ENCODE assay signal across 9 cellular contexts in genomic region chr6:136784271-136784664, GRCh38. TPM values are rescaled to one million over a fixed set of nuclear protein-coding genes. Genes with fewer than 3 reads are reported as not detected.
DNase-seq lines count a peak whose midpoint lies in the region; ATAC-seq and TF ChIP-seq lines count a peak whose summit lies in the region.
"Had no signal": no experiment of that assay in that cellular context is flagged by ENCODE, and none has a peak within 500 bp of the region (broad histone marks: within the 10 kb centered on the region; RNA-seq: fewer than 3 reads in every experiment).

No MANE protein-coding gene starts in this region.

- no peak overlapping the region for H3K27ac ChIP-seq in CD4-positive, alpha-beta T cell (ENCODE audit: low read depth, low read length)
- peak overlapping the region; percentile 74 for H3K27ac ChIP-seq in HL-60 (replicated peaks)
- no peak overlapping the region for H3K27ac ChIP-seq in hepatocyte

- H3K36me3 Mint-ChIP-seq in CD4-positive, alpha-beta T cell (ENCODE audit: low read depth): peaks cover 10% of the 10 kb centered on the region
- peaks cover 32% of the 10 kb centered on the region for H3K36me3 Mint-ChIP-seq in activated naive CD8-positive, alpha-beta T cell treated with anti-CD3 and anti-CD28 coated beads, Interleukin-2, amount 10 ng/mL, durations not matched to agents 7 days and 5 days
- no peaks in the 10 kb centered on the region for H3K36me3 Mint-ChIP-seq in naive thymus-derived CD8-positive, alpha-beta T cell

- POLR2A ChIA-PET in CD4-positive, alpha-beta T cell (lab: Charles Lee): interaction anchor here (1.0 to 2.0 kb wide), 3 partner anchors 8 to 13 kb away, joined by 5 to 9 read pairs (median 6); partner anchors contain the start of gene MAP3K5
- POLR2A ChIA-PET in activated naive CD8-positive, alpha-beta T cell treated with anti-CD3 and anti-CD28 coated beads, Interleukin-2, amount 10 ng/mL, durations not matched to agents 7 days and 5 days (lab: Charles Lee): interaction anchor here (1.5 kb wide), 1 partner anchor 8 kb away, joined by 5 read pairs; the partner anchor contains the start of gene MAP3K5
- POLR2A ChIA-PET in naive thymus-derived CD8-positive, alpha-beta T cell (lab: Charles Lee): interaction anchor here (0.9 to 1.8 kb wide), 3 partner anchors 8 to 494 kb away, joined by 3 to 7 read pairs (median 5); partner anchors contain the start of genes BCLAF1 and MAP3K5

- no peaks in the 10 kb centered on the region for H3K4me1 ChIP-seq in hepatocyte (ENCODE audit: insufficient read depth)

- H3K9me2 ChIP-seq in hepatocyte (replicated peaks; ENCODE audit: insufficient read depth): no peaks in the 10 kb centered on the region

- WGBS in hepatocyte (ENCODE audit: low lambda C conversion rate, missing lambda C conversion rate): 81% methylated on average over 8 of the region's 8 CpGs

- H3K4me1 Mint-ChIP-seq in CD4-positive, alpha-beta T cell (ENCODE audit: low read depth): peaks cover 72% of the 10 kb centered on the region
- peaks cover 57% of the 10 kb centered on the region for H3K4me1 Mint-ChIP-seq in activated naive CD8-positive, alpha-beta T cell treated with anti-CD3 and anti-CD28 coated beads, Interleukin-2, amount 10 ng/mL, durations not matched to agents 7 days and 5 days
- H3K4me1 Mint-ChIP-seq in naive thymus-derived CD8-positive, alpha-beta T cell: peaks cover 28 to 92% (median 59%) of the 10 kb centered on the region in 4 donors

- peak overlapping the region; percentile 72 for H3K4me3 Mint-ChIP-seq in CD4-positive, alpha-beta T cell
- peak overlapping the region; percentile 53 for H3K4me3 Mint-ChIP-seq in activated naive CD8-positive, alpha-beta T cell treated with anti-CD3 and anti-CD28 coated beads, Interleukin-2, amount 10 ng/mL, durations not matched to agents 7 days and 5 days
- peak overlapping the region in 9 of 10 donors; percentile 46 to 86 (median 64) for H3K4me3 Mint-ChIP-seq in naive thymus-derived CD8-positive, alpha-beta T cell

- H3K4me3 ChIP-seq in HL-60 (replicated peaks; ENCODE audit: insufficient read depth, low read length) (peak overlapping the region; percentile 61), hepatocyte (no peak overlapping the region)

- H3K9me3 Mint-ChIP-seq in CD4-positive, alpha-beta T cell: no peaks in the 10 kb centered on the region
- no peaks in the 10 kb centered on the region for H3K9me3 Mint-ChIP-seq in activated naive CD8-positive, alpha-beta T cell treated with anti-CD3 and anti-CD28 coated beads, Interleukin-2, amount 10 ng/mL, durations not matched to agents 7 days and 5 days
- no peaks in the 10 kb centered on the region for H3K9me3 Mint-ChIP-seq in naive thymus-derived CD8-positive, alpha-beta T cell

- peak overlapping the region; percentile 67 for H3K27ac Mint-ChIP-seq in CD4-positive, alpha-beta T cell
- peak overlapping the region; percentile 72 for H3K27ac Mint-ChIP-seq in activated naive CD8-positive, alpha-beta T cell treated with anti-CD3 and anti-CD28 coated beads, Interleukin-2, amount 10 ng/mL, durations not matched to agents 7 days and 5 days
- peak overlapping the region in 5 of 10 donors; percentile 55 to 92 (median 72) for H3K27ac Mint-ChIP-seq in naive thymus-derived CD8-positive, alpha-beta T cell

- no peak overlapping the region for H2AFZ ChIP-seq in hepatocyte

- TF ChIP-seq CTCF in CD4-positive, alpha-beta T cell (IDR thresholded peaks at IDR 0.05): no peak
- no peak for TF ChIP-seq CTCF in HL-60 (IDR thresholded peaks at IDR 0.05; ENCODE audit: insufficient read depth, low read length)
- TF ChIP-seq CTCF in hepatocyte (IDR thresholded peaks at IDR 0.05; ENCODE audit: poor library complexity): no peak

- no peak for ATAC-seq in CD4-positive, alpha-beta T cell (ENCODE audit: poor library complexity)
- ATAC-seq in activated naive CD8-positive, alpha-beta T cell treated with anti-CD3 and anti-CD28 coated beads, Interleukin-2, amount 10 ng/mL, durations not matched to agents 7 days and 5 days (ENCODE audit: low read depth): no peak
- ATAC-seq in naive thymus-derived CD8-positive, alpha-beta T cell: no peak
- no peak for ATAC-seq in HG03095 (IDR thresholded peaks at IDR 0.05; ENCODE audit: unreplicated experiment)

- no peaks in the 10 kb centered on the region for H3K9me3 ChIP-seq in CD4-positive, alpha-beta T cell (ENCODE audit: control insufficient read depth, low read length)
- H3K9me3 ChIP-seq in hepatocyte (ENCODE audit: low read depth): no peaks in the 10 kb centered on the region

- intact Hi-C loops in CD4-positive, alpha-beta T cell (cut with DNase I, micrococcal nuclease): no loop called here

- H3K4me2 ChIP-seq in hepatocyte: no peak overlapping the region

- H4K20me1 ChIP-seq in hepatocyte (ENCODE audit: insufficient read depth, poor library complexity, severe bottlenecking): no peaks in the 10 kb centered on the region

- no peaks in the 10 kb centered on the region for H3K27me3 Mint-ChIP-seq in CD4-positive, alpha-beta T cell
- no peaks in the 10 kb centered on the region for H3K27me3 Mint-ChIP-seq in activated naive CD8-positive, alpha-beta T cell treated with anti-CD3 and anti-CD28 coated beads, Interleukin-2, amount 10 ng/mL, durations not matched to agents 7 days and 5 days
- no peaks in the 10 kb centered on the region for H3K27me3 Mint-ChIP-seq in naive thymus-derived CD8-positive, alpha-beta T cell

- H3K27me3 ChIP-seq in CD4-positive, alpha-beta T cell (ENCODE audit: control insufficient read depth, insufficient read depth, low read length): no peaks in the 10 kb centered on the region
- H3K27me3 ChIP-seq in HL-60 (ENCODE audit: insufficient read depth, poor library complexity, severe bottlenecking) (no peaks in the 10 kb centered on the region), hepatocyte (no peaks in the 10 kb centered on the region)

- CTCF ChIA-PET in CD4-positive, alpha-beta T cell (lab: Charles Lee): interaction anchor here (4.3 kb wide), 1 partner anchor 8 kb away, joined by 32 read pairs; the partner anchor contains the start of gene MAP3K5

- no peak for DNase-seq in CD4-positive, alpha-beta T cell
- DNase-seq in HL-60 (ENCODE audit: low read depth in 1 of 2, low spot score in 1 of 2) (no peak), DMS 273 treated with DMSO at 0.1 percent for 48 hours (lab: John Stamatoyannopoulos, UW) (no peak), HuH-7 (ENCODE audit: low spot score) (no peak), hepatocyte (ENCODE audit: low spot score) (no peak)
- no peak for DNase-seq in activated naive CD8-positive, alpha-beta T cell treated with anti-CD3 and anti-CD28 coated beads, Interleukin-2, amount 10 ng/mL, durations not matched to agents 7 days and 5 days
- DNase-seq in naive thymus-derived CD8-positive, alpha-beta T cell: no peak
- DNase-seq: activated gamma-delta T cell treated with Interleukin-2 at 50 U/mL for 16 hours had no signal

- H3K79me2 ChIP-seq in hepatocyte: peaks cover 5% of the 10 kb centered on the region

- no peaks in the 10 kb centered on the region for H3K36me3 ChIP-seq in hepatocyte (replicated peaks; ENCODE audit: insufficient read depth, low read depth)

RNA-seq across cellular contexts. Expression of gene MAP3K5, which starts 8.0 kb away (rescaled TPM):
- total RNA-seq in CD4-positive, alpha-beta T cell: 10 to 100 TPM; 12.9 to 14.1 TPM
- 10 to 100 TPM; 18.3 to 19.8 TPM for total RNA-seq in activated naive CD8-positive, alpha-beta T cell treated with anti-CD3 and anti-CD28 coated beads, Interleukin-2, amount 10 ng/mL, durations not matched to agents 7 days and 5 days
- total RNA-seq in naive thymus-derived CD8-positive, alpha-beta T cell: 1 to 10 TPM; 7.7 to 8.7 TPM
- 1 to 10 TPM; 3.0 to 4.5 (median 3.1) TPM for polyA plus RNA-seq in naive thymus-derived CD8-positive, alpha-beta T cell
- 3.9 and 5.9 TPM in 2 replicates for total RNA-seq in hepatocyte
- 2.1 and 2.2 TPM in 2 replicates for polyA plus RNA-seq in hepatocyte

RNA-seq across cellular contexts. Expression of gene PEX7, which starts 38.1 kb away (rescaled TPM):
- total RNA-seq in CD4-positive, alpha-beta T cell: 1 to 10 TPM; 2.0 to 3.4 TPM
- 1 to 10 TPM; 3.0 to 3.7 TPM for total RNA-seq in activated naive CD8-positive, alpha-beta T cell treated with anti-CD3 and anti-CD28 coated beads, Interleukin-2, amount 10 ng/mL, durations not matched to agents 7 days and 5 days
- total RNA-seq in naive thymus-derived CD8-positive, alpha-beta T cell: 1 to 10 TPM; 5.8 to 6.9 TPM
- polyA plus RNA-seq in naive thymus-derived CD8-positive, alpha-beta T cell: 1 to 10 TPM; 3.0 to 4.6 (median 4.2) TPM
- total RNA-seq in hepatocyte: 15.6 and 19.5 TPM in 2 replicates
- polyA plus RNA-seq in hepatocyte: 9.6 and 12.1 TPM in 2 replicates
